20 cellular contexts compared by ENCODE assay signal in genomic region chr4:6775746-6776145, GRCh38. TPM values are rescaled to one million over a fixed set of nuclear protein-coding genes. Genes with fewer than 3 reads are reported as not detected.
A peak's percentile ranks its signal among the peaks of the same experiment; 100 is the strongest.
DNase-seq lines count a peak whose midpoint lies in the region; ATAC-seq and TF ChIP-seq lines count a peak whose summit lies in the region.
"Had no signal": no experiment of that assay in that cellular context is flagged by ENCODE, and none has a peak within 500 bp of the region (broad histone marks: within the 10 kb centered on the region; RNA-seq: fewer than 3 reads in every experiment).

No MANE protein-coding gene starts in this region.

- H3K27ac Mint-ChIP-seq in natural killer cell: peak overlapping the region; percentile 30 to 45
- peak overlapping the region in 1 of 2 donors; percentile 59 for H3K27ac Mint-ChIP-seq in natural killer cell treated with Interleukin-12 subunit alpha and Interleukin-12 subunit beta and Interleukin-15 and Interleukin-18, amount 100 ng/mL, for 72 hours
- peak overlapping the region in 4 of 6 donors; percentile 0 to 62 (median 50) for H3K27ac Mint-ChIP-seq in immature natural killer cell

- no peaks in the 10 kb centered on the region for H3K36me3 Mint-ChIP-seq in natural killer cell
- H3K36me3 Mint-ChIP-seq in natural killer cell treated with Interleukin-12 subunit alpha and Interleukin-12 subunit beta and Interleukin-15 and Interleukin-18, amount 100 ng/mL, for 72 hours: no peaks in the 10 kb centered on the region
- no peaks in the 10 kb centered on the region for H3K36me3 Mint-ChIP-seq in immature natural killer cell

- no peak overlapping the region for H3K4me3 ChIP-seq in H7 (ENCODE audit: insufficient read depth, low read depth, low read length)
- H3K4me3 ChIP-seq: A549, SJSA1 had no signal

- no peak for ATAC-seq in natural killer cell
- no peak for ATAC-seq in natural killer cell treated with Interleukin-12 subunit alpha and Interleukin-12 subunit beta and Interleukin-15 and Interleukin-18, amount 100 ng/mL, for 72 hours
- ATAC-seq in sciatic nerve: no peak
- ATAC-seq: A549, HCT116 had no signal

- H3K36me3 ChIP-seq in H7 (replicated peaks; ENCODE audit: control insufficient read depth, insufficient read depth, low read length): no peaks in the 10 kb centered on the region
- H3K36me3 ChIP-seq: SJSA1 had no signal

- H3K4me1 Mint-ChIP-seq in natural killer cell: peaks cover 35 to 40% of the 10 kb centered on the region in 2 donors
- H3K4me1 Mint-ChIP-seq in natural killer cell treated with Interleukin-12 subunit alpha and Interleukin-12 subunit beta and Interleukin-15 and Interleukin-18, amount 100 ng/mL, for 72 hours (ENCODE audit: low read depth in 2 of 2): peaks cover 26% of the 10 kb centered on the region in 2 donors
- peaks cover 30 to 40% of the 10 kb centered on the region in 2 donors for H3K4me1 Mint-ChIP-seq in immature natural killer cell

- intact Hi-C loops in natural killer cell (cut with micrococcal nuclease) (no loop called here), sciatic nerve (cut with DNase I) (no loop called here)

- no peak for DNase-seq in natural killer cell
- DNase-seq in natural killer cell treated with Interleukin-12 subunit alpha and Interleukin-12 subunit beta and Interleukin-15 and Interleukin-18, amount 100 ng/mL, for 72 hours (ENCODE audit: low spot score): no peak
- DNase-seq in H7: peak; percentile 22
- DNase-seq in immature natural killer cell: no peak
- DNase-seq in NCI-H1694 treated with DMSO at 0.1 percent for 48 hours (lab: John Stamatoyannopoulos, UW): no peak
- no peak for DNase-seq in stimulated activated CD4-positive, alpha-beta T cell treated with anti-CD3 and anti-CD28 coated beads, Interleukin-15, amount 100 ng/mL, for 24 hours
- no peak for DNase-seq in sciatic nerve (ENCODE audit: low spot score)
- DNase-seq: AML-193, DMS153, MV-4-11, NCI-H1105, NCI-H1436 treated with DMSO at 0.1 percent for 48 hours, NCI-H1930, NCI-H446 treated with DMSO at 0.1 percent for 48 hours, NCI-H526, Right ventricle myocardium superior, RPMI8226 had no signal

- TF ChIP-seq CTCF in natural killer cell (IDR thresholded peaks at IDR 0.05): no peak

- H3K9me3 Mint-ChIP-seq in natural killer cell: no peaks in the 10 kb centered on the region
- H3K9me3 Mint-ChIP-seq in natural killer cell treated with Interleukin-12 subunit alpha and Interleukin-12 subunit beta and Interleukin-15 and Interleukin-18, amount 100 ng/mL, for 72 hours: no peaks in the 10 kb centered on the region
- no peaks in the 10 kb centered on the region for H3K9me3 Mint-ChIP-seq in immature natural killer cell

- H3K27me3 Mint-ChIP-seq in natural killer cell (ENCODE audit: low read depth in 2 of 2) (no peaks in the 10 kb centered on the region), immature natural killer cell (ENCODE audit: low read depth in 3 of 3) (peaks cover 0 to 2% (median 0%) of the 10 kb centered on the region in 3 donors)
- no peaks in the 10 kb centered on the region for H3K27me3 Mint-ChIP-seq in natural killer cell treated with Interleukin-12 subunit alpha and Interleukin-12 subunit beta and Interleukin-15 and Interleukin-18, amount 100 ng/mL, for 72 hours

- peak overlapping the region; percentile 10 for H3K4me3 Mint-ChIP-seq in natural killer cell
- H3K4me3 Mint-ChIP-seq in natural killer cell treated with Interleukin-12 subunit alpha and Interleukin-12 subunit beta and Interleukin-15 and Interleukin-18, amount 100 ng/mL, for 72 hours: no peak overlapping the region
- no peak overlapping the region for H3K4me3 Mint-ChIP-seq in immature natural killer cell

- no peaks in the 10 kb centered on the region for H3K27me3 ChIP-seq in H7 (ENCODE audit: control insufficient read depth, insufficient read depth, low read length)
- H3K27me3 ChIP-seq: SJSA1 had no signal

RNA-seq across cellular contexts. Expression of gene KIAA0232, which starts 6.8 kb away (rescaled TPM):
- total RNA-seq in natural killer cell: 10 to 100 TPM; 24.7 to 30.3 (median 28.6) TPM
- 10 to 100 TPM; 19.5 to 20.6 TPM for total RNA-seq in natural killer cell treated with Interleukin-12 subunit alpha and Interleukin-12 subunit beta and Interleukin-15 and Interleukin-18, amount 100 ng/mL, for 72 hours
- 11.5 and 15.9 TPM in 2 replicates for total RNA-seq in H7 (2014; rRNA removed; shearing (Covaris generic))
- 10 to 100 TPM in 1 of 3 donors, 1 to 10 TPM in 2; 3.7 to 21.6 (median 5.9) TPM for polyA plus RNA-seq in immature natural killer cell
- total RNA-seq in sciatic nerve: 46.7 TPM

RNA-seq across cellular contexts. Expression of gene BLOC1S4, which starts 59.8 kb away (rescaled TPM):
- total RNA-seq in natural killer cell (10 to 100 TPM; 18.9 to 20.1 (median 20.0) TPM), sciatic nerve (9.7 TPM)
- 10 to 100 TPM; 15.9 to 16.7 TPM for total RNA-seq in natural killer cell treated with Interleukin-12 subunit alpha and Interleukin-12 subunit beta and Interleukin-15 and Interleukin-18, amount 100 ng/mL, for 72 hours
- 35.5 and 39.7 TPM in 2 replicates for total RNA-seq in H7 (2014; rRNA removed; shearing (Covaris generic))
- 10 to 100 TPM; 53.5 to 65.8 (median 54.2) TPM for polyA plus RNA-seq in immature natural killer cell
